ENCODE assay signal across 24 cellular contexts in the genomic region with DNA sequence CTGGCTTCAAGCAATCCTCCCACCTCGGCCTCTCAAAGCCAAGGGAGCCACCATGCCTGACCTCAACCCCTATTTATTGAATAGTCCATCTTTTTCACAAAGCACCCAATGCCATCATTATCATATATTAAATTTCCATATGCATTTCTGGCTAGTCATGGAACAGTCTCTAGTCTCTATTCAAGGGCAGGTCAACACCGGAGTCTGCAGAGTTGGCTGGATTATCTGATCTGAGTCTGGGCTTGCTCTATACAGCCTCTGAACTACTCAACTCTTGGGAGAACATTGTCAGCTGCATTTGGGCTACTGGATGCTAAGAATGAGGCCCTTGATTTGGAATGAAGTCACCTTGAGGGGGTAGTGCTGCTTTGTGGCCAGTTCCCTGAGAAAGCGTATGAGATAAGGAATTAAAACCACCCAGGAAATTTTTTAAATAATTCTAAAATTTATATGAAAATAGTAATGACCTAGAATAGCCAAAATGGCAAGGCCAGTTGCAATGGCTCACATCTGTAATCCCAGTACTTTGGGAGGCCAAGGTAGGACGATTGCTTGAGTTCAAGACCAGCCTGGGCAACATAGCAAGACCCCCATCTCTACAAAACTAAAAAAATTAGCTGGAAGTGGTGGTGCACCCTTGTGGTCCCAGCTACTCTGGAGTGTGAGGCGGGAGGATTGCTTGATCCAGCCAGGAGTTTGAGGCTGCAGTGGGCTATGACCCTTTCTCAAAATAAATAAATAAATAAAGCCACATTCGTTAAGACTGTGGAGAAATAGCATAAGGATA. TPM values are rescaled to one million over a fixed set of nuclear protein-coding genes. Genes with fewer than 3 reads are reported as not detected.
DNase-seq lines count a peak whose midpoint lies in the region; ATAC-seq and TF ChIP-seq lines count a peak whose summit lies in the region.
"Had no signal": no experiment of that assay in that cellular context is flagged by ENCODE, and none has a peak within 500 bp of the region (broad histone marks: within the 10 kb centered on the region; RNA-seq: fewer than 3 reads in every experiment).

No MANE protein-coding gene starts in this region.

- H2BK120ac ChIP-seq in IMR-90 (ENCODE audit: low read depth, low read length): no peak overlapping the region

- no peak for ATAC-seq in IMR-90 (ENCODE audit: low read depth)
- ATAC-seq in HG03460 (IDR thresholded peaks at IDR 0.05; ENCODE audit: unreplicated experiment): no peak

- POLR2A ChIA-PET in IMR-90 (lab: Charles Lee; ENCODE audit: unreplicated experiment): no interaction called here

- H3K27ac ChIP-seq in BLaER1 treated with 17β-estradiol and CSF1 and Interleukin-3, amounts not matched to agents 10 nM and 100 nM: peak overlapping the region in 7 of 11 experiments; percentile 69 to 84 (median 72); a peak in 14 of 22 replicates
- H3K27ac ChIP-seq in IMR-90 (ENCODE audit: insufficient read depth, low read length): no peak overlapping the region
- no peak overlapping the region for H3K27ac ChIP-seq in endodermal cell (ENCODE audit: low read depth, low read length)
- no peak overlapping the region for H3K27ac ChIP-seq in neural progenitor cell
- H3K27ac ChIP-seq: SJSA1, uterus had no signal

- CTCF ChIA-PET in IMR-90 (lab: Yijun Ruan, JAX): no interaction called here

- dilution Hi-C loops in IMR-90 (cut with HindIII; ENCODE audit: low sequenced_read_pairs, unreplicated experiment): no loop called here

- H3K27ac Mint-ChIP-seq in endodermal cell (no peak overlapping the region), neural progenitor cell (peak overlapping the region; percentile 95)
- H3K27ac Mint-ChIP-seq in T-helper 2 cell treated with Interferon-gamma antibody and Interleukin-4, amounts not matched to agents 5 μg/mL and 100 μg/mL, for 36 hours: no peak overlapping the region
- H3K27ac Mint-ChIP-seq: T-helper 1 cell treated with Interleukin-12 subunit alpha and Interleukin-12 subunit beta and Interleukin-4 antibody, amounts not matched to agents 30 μg/mL and 1 μg/mL, for 36 hours had no signal

- no peaks in the 10 kb centered on the region for H3K9me3 Mint-ChIP-seq in endodermal cell
- no peaks in the 10 kb centered on the region for H3K9me3 Mint-ChIP-seq in neural progenitor cell
- no peaks in the 10 kb centered on the region for H3K9me3 Mint-ChIP-seq in T-helper 2 cell treated with Interferon-gamma antibody and Interleukin-4, amounts not matched to agents 5 μg/mL and 100 μg/mL, for 36 hours
- H3K9me3 Mint-ChIP-seq: activated T-cell treated with anti-CD3 and anti-CD28 coated beads, Interleukin-2, amount 50 U/mL, for 4 hours; neural crest cell; T-helper 1 cell treated with Interleukin-12 subunit alpha and Interleukin-12 subunit beta and Interleukin-4 antibody, amounts not matched to agents 30 μg/mL and 1 μg/mL, for 36 hours had no signal

- no peak for TF ChIP-seq RAD21 in IMR-90 (IDR thresholded peaks at IDR 0.05; ENCODE audit: low read length)

- no peaks in the 10 kb centered on the region for H3K27me3 ChIP-seq in BLaER1 treated with 17β-estradiol and CSF1 and Interleukin-3, amounts not matched to agents 10 nM and 100 nM
- no peaks in the 10 kb centered on the region for H3K27me3 ChIP-seq in IMR-90 (ENCODE audit: control insufficient read depth, insufficient read depth, low read length)
- H3K27me3 ChIP-seq in endodermal cell (ENCODE audit: control insufficient read depth, insufficient read depth, low read length, poor library complexity, severe bottlenecking): no peaks in the 10 kb centered on the region
- no peaks in the 10 kb centered on the region for H3K27me3 ChIP-seq in neural progenitor cell
- H3K27me3 ChIP-seq: right lobe of liver, SJSA1, uterus had no signal

- intact Hi-C loops in IMR-90 (cut with micrococcal nuclease): no loop called here

- BruUV-seq in IMR-90 (replicated peaks; lab: Mats Ljungman, UMichigan): no TSS peak

- H2AK5ac ChIP-seq in IMR-90 (ENCODE audit: low read depth, low read length): no peak overlapping the region

- no peak for DNase-seq in IMR-90
- DNase-seq in endodermal cell: peak; percentile 38
- DNase-seq in neural progenitor cell (ENCODE audit: low spot score): no peak
- DNase-seq in DMS 273 treated with DMSO at 0.1 percent for 48 hours (lab: John Stamatoyannopoulos, UW): no peak
- no peak for DNase-seq in NCI-H2107 treated with DMSO at 0.1 percent for 48 hours (lab: John Stamatoyannopoulos, UW; ENCODE audit: unreplicated experiment)
- DNase-seq in T-helper 2 cell treated with Interferon-gamma antibody and Interleukin-4, amounts not matched to agents 5 μg/mL and 100 μg/mL, for 36 hours (ENCODE audit: low spot score): no peak
- DNase-seq: activated naive CD4-positive, alpha-beta T cell treated with Interleukin-2 at 50 U/mL for 16 hours; activated T-cell treated with anti-CD3 and anti-CD28 coated beads, Interleukin-2, amount 50 U/mL, for 4 hours; EL; kidney glomerular epithelial cell; NCI-H1105 treated with DMSO at 0.1 percent for 48 hours; NCI-H2081 treated with DMSO at 0.1 percent for 48 hours; NCI-H345; posterior cingulate gyrus; stimulated activated CD4-positive, alpha-beta T cell treated with anti-CD3 and anti-CD28 coated beads, Interleukin-12 subunit alpha, Interleukin-12 subunit beta, amount 100 ng/mL, for 4 hours; stimulated activated CD4-positive, alpha-beta T cell treated with anti-CD3 and anti-CD28 coated beads, Interleukin-4, amount 100 ng/mL, for 1 hour; uterus had no signal

- peaks cover 20% of the 10 kb centered on the region for H3F3A ChIP-seq in neural progenitor cell (ENCODE audit: low read depth)

- no peak overlapping the region for H3K4ac ChIP-seq in IMR-90 (ENCODE audit: low read depth, low read length)

- no peak overlapping the region for H3K56ac ChIP-seq in IMR-90 (ENCODE audit: extremely low read depth, insufficient read depth, low read length)

- H3K4me3 ChIP-seq in BLaER1 treated with 17β-estradiol and CSF1 and Interleukin-3, amounts not matched to agents 10 nM and 100 nM: no peak overlapping the region
- no peak overlapping the region for H3K4me3 ChIP-seq in IMR-90 (ENCODE audit: insufficient read depth, low read depth, low read length)
- no peak overlapping the region for H3K4me3 ChIP-seq in endodermal cell (ENCODE audit: low read length)
- H3K4me3 ChIP-seq in neural progenitor cell: no peak overlapping the region
- H3K4me3 ChIP-seq: SJSA1, uterus had no signal

- in situ Hi-C loops in IMR-90 (cut with MboI; ENCODE audit: low sequenced_read_pairs): no loop called here

- H3K9ac ChIP-seq in BLaER1 treated with 17β-estradiol and CSF1 and Interleukin-3, amounts not matched to agents 10 nM and 100 nM: 0 out of 22 replicates have a peak overlapping the region, but pooled peaks of 1 of the 11 experiments have one; percentile 71
- H3K9ac ChIP-seq in IMR-90 (ENCODE audit: low read depth, low read length) (no peak overlapping the region), endodermal cell (ENCODE audit: extremely low read depth, low read length, poor library complexity, severe bottlenecking) (no peak overlapping the region), neural progenitor cell (no peak overlapping the region)

- H4K20me1 ChIP-seq in BLaER1 treated with 17β-estradiol and CSF1 and Interleukin-3, amounts not matched to agents 10 nM and 100 nM: no peaks in the 10 kb centered on the region
- H4K20me1 ChIP-seq in IMR-90 (ENCODE audit: insufficient read depth, low read length) (no peaks in the 10 kb centered on the region), neural progenitor cell (ENCODE audit: low read depth) (no peaks in the 10 kb centered on the region)

- TF ChIP-seq CTCF in IMR-90 (conservative IDR thresholded peaks at IDR 0.05; ENCODE audit: low read depth, low read length) (no peak), endodermal cell (conservative IDR thresholded peaks at IDR 0.05) (no peak), neural progenitor cell (IDR thresholded peaks at IDR 0.05) (no peak)

- H3K18ac ChIP-seq in IMR-90 (ENCODE audit: low read depth, low read length): no peak overlapping the region

- H2BK20ac ChIP-seq in IMR-90 (ENCODE audit: low read depth, low read length): 0 out of 2 replicates have a peak overlapping the region, but pooled peaks have one; percentile 20

- H4K8ac ChIP-seq in IMR-90 (ENCODE audit: low read depth in 2 of 2, low read length in 2 of 2): no peak overlapping the region; a peak in 1 of 4 replicates

- peaks cover 22 to 47% (median 34%) of the 10 kb centered on the region in 10 experiments for H3K4me1 ChIP-seq in BLaER1 treated with 17β-estradiol and CSF1 and Interleukin-3, amounts not matched to agents 10 nM and 100 nM
- H3K4me1 ChIP-seq in IMR-90 (ENCODE audit: control insufficient read depth, insufficient read depth, low read length) (peaks cover 15% of the 10 kb centered on the region), endodermal cell (ENCODE audit: control insufficient read depth, insufficient read depth, low read length) (no peaks in the 10 kb centered on the region), neural progenitor cell (peaks cover 13% of the 10 kb centered on the region)
- H3K4me1 ChIP-seq: uterus had no signal

- H3K4me2 ChIP-seq in BLaER1 treated with 17β-estradiol and CSF1 and Interleukin-3, amounts not matched to agents 10 nM and 100 nM: peak overlapping the region in 9 of 11 experiments; percentile 65 to 89 (median 72); a peak in 15 of 22 replicates
- H3K4me2 ChIP-seq in IMR-90 (ENCODE audit: low read depth, low read length) (no peak overlapping the region), neural progenitor cell (no peak overlapping the region)

- H2AFZ ChIP-seq in IMR-90 (replicated peaks; ENCODE audit: low read length, poor library complexity) (no peak overlapping the region), neural progenitor cell (replicated peaks) (peak overlapping the region; percentile 92)

- H3K14ac ChIP-seq in IMR-90 (replicated peaks; ENCODE audit: low read depth, low read length): no peak overlapping the region

- H3K9me1 ChIP-seq in IMR-90 (ENCODE audit: insufficient read depth, low read length): peaks cover 7% of the 10 kb centered on the region

- TF ChIP-seq POLR2A in IMR-90 (IDR thresholded peaks at IDR 0.05; ENCODE audit: low read depth, low read length): no peak

- H3K36me3 ChIP-seq in BLaER1 treated with 17β-estradiol and CSF1 and Interleukin-3, amounts not matched to agents 10 nM and 100 nM: no peaks in the 10 kb centered on the region
- H3K36me3 ChIP-seq in IMR-90 (ENCODE audit: control insufficient read depth, insufficient read depth, low read length) (no peaks in the 10 kb centered on the region), endodermal cell (ENCODE audit: control insufficient read depth, insufficient read depth, low read length) (no peaks in the 10 kb centered on the region), neural progenitor cell (no peaks in the 10 kb centered on the region)
- H3K36me3 ChIP-seq: right lobe of liver, SJSA1, thoracic aorta, uterus had no signal

- H3K4me3 Mint-ChIP-seq in endodermal cell: no peak overlapping the region
- no peak overlapping the region for H3K4me3 Mint-ChIP-seq in neural progenitor cell
- no peak overlapping the region for H3K4me3 Mint-ChIP-seq in T-helper 2 cell treated with Interferon-gamma antibody and Interleukin-4, amounts not matched to agents 5 μg/mL and 100 μg/mL, for 36 hours
- H3K4me3 Mint-ChIP-seq: activated T-cell treated with anti-CD3 and anti-CD28 coated beads, Interleukin-2, amount 50 U/mL, for 4 hours; T-helper 1 cell treated with Interleukin-12 subunit alpha and Interleukin-12 subunit beta and Interleukin-4 antibody, amounts not matched to agents 30 μg/mL and 1 μg/mL, for 36 hours had no signal

- no CpG with 5 or more reads among the region's 6 CpGs for WGBS in IMR-90 (ENCODE audit: extremely low coverage in 2 of 2, insufficient read length in 1 of 2), 2 experiments
- WGBS in endodermal cell (ENCODE audit: insufficient coverage in 1 of 2, insufficient read length in 1 of 2), 2 experiments: 83 to 94% methylated on average over 2 to 5 of the region's 6 CpGs

- H4K91ac ChIP-seq in IMR-90 (ENCODE audit: insufficient read depth, low read depth, low read length): no peak overlapping the region

- H3K79me2 ChIP-seq in neural progenitor cell (ENCODE audit: low read depth): peaks cover under 1% of the 10 kb centered on the region

- H4K5ac ChIP-seq in IMR-90 (ENCODE audit: low read depth, low read length): no peak overlapping the region

- no peaks in the 10 kb centered on the region for H3K9me3 ChIP-seq in BLaER1 treated with 17β-estradiol and CSF1 and Interleukin-3, amounts not matched to agents 10 nM and 100 nM (replicated peaks in 1 of 11)
- no peaks in the 10 kb centered on the region for H3K9me3 ChIP-seq in IMR-90 (ENCODE audit: control insufficient read depth, insufficient read depth, low read length)
- H3K9me3 ChIP-seq in endodermal cell (ENCODE audit: control insufficient read depth, low read length): no peaks in the 10 kb centered on the region
- H3K9me3 ChIP-seq in neural progenitor cell (ENCODE audit: low read depth): no peaks in the 10 kb centered on the region
- H3K9me3 ChIP-seq: right lobe of liver, SJSA1, thoracic aorta, uterus had no signal

- H3K4me1 Mint-ChIP-seq in endodermal cell (peaks cover 10% of the 10 kb centered on the region), neural progenitor cell (peaks cover 18% of the 10 kb centered on the region)
- peaks cover 13% of the 10 kb centered on the region for H3K4me1 Mint-ChIP-seq in T-helper 2 cell treated with Interferon-gamma antibody and Interleukin-4, amounts not matched to agents 5 μg/mL and 100 μg/mL, for 36 hours (ENCODE audit: low read depth)

- H3K23ac ChIP-seq in IMR-90 (ENCODE audit: low read depth, low read length): no peak overlapping the region

- no peak overlapping the region for H2BK5ac ChIP-seq in IMR-90 (ENCODE audit: low read depth, low read length, poor library complexity, severe bottlenecking)

- H3K27me3 Mint-ChIP-seq in endodermal cell (ENCODE audit: insufficient read depth): no peaks in the 10 kb centered on the region
- no peaks in the 10 kb centered on the region for H3K27me3 Mint-ChIP-seq in neural progenitor cell (ENCODE audit: insufficient read depth, low read depth)
- peaks cover 2% of the 10 kb centered on the region for H3K27me3 Mint-ChIP-seq in T-helper 2 cell treated with Interferon-gamma antibody and Interleukin-4, amounts not matched to agents 5 μg/mL and 100 μg/mL, for 36 hours (ENCODE audit: low read depth)

- H2AK9ac ChIP-seq in IMR-90 (replicated peaks; ENCODE audit: low read depth, low read length, poor library complexity): no peak overlapping the region

- H3K36me3 Mint-ChIP-seq in endodermal cell (ENCODE audit: low read depth) (no peaks in the 10 kb centered on the region), neural progenitor cell (no peaks in the 10 kb centered on the region)
- no peaks in the 10 kb centered on the region for H3K36me3 Mint-ChIP-seq in T-helper 2 cell treated with Interferon-gamma antibody and Interleukin-4, amounts not matched to agents 5 μg/mL and 100 μg/mL, for 36 hours (ENCODE audit: low read depth)

- no peak overlapping the region for H2BK15ac ChIP-seq in IMR-90 (ENCODE audit: low read depth, low read length)

- peaks cover 0 to 4% of the 10 kb centered on the region in 2 experiments; a peak in 1 of 4 replicates for H3K79me1 ChIP-seq in IMR-90 (ENCODE audit: low read depth in 1 of 2, low read length in 2 of 2)

RNA-seq across cellular contexts. Expression of a gene that starts 6.9 kb away (rescaled TPM):
- 25.5 and 28.3 TPM in 2 replicates for total RNA-seq in IMR-90 (2012; rRNA removed)
- 7.3 and 10.3 TPM in 2 replicates for polyA plus RNA-seq in IMR-90 (2012; rRNA removed)
- 0.95 and 1.2 TPM in 2 replicates for polyA plus RNA-seq in IMR-90 (2012; cell fraction: cytosol; rRNA removed)
- 3.6 and 17.7 TPM in 2 replicates for polyA plus RNA-seq in IMR-90 (2012; cell fraction: nucleus; rRNA removed; ENCODE audit: low replicate concordance)
- total RNA-seq in endodermal cell: 10 to 100 TPM; 34.2 to 36.3 TPM
- polyA plus RNA-seq in endodermal cell (2013, experiment 1 of 2): 23.2 TPM
- polyA plus RNA-seq in endodermal cell (2013, experiment 2 of 2): 20.1 TPM
- total RNA-seq in neural progenitor cell (ENCODE audit: low replicate concordance): 30.8 and 40.7 TPM in 2 replicates

RNA-seq across cellular contexts. Expression of a gene that starts 9.9 kb away (rescaled TPM):
- total RNA-seq in IMR-90 (2012; rRNA removed) (69.7 and 70.4 TPM in 2 replicates), endodermal cell (10 to 100 TPM; 25.2 to 28.9 TPM), neural progenitor cell (ENCODE audit: low replicate concordance) (35.4 and 40.5 TPM in 2 replicates)
- 34.7 and 41.3 TPM in 2 replicates for polyA plus RNA-seq in IMR-90 (2012; rRNA removed)
- polyA plus RNA-seq in IMR-90 (2012; cell fraction: cytosol; rRNA removed): 20.0 and 24.0 TPM in 2 replicates
- 16.7 and 36.6 TPM in 2 replicates for polyA plus RNA-seq in IMR-90 (2012; cell fraction: nucleus; rRNA removed; ENCODE audit: low replicate concordance)
- polyA plus RNA-seq in endodermal cell (2013, experiment 1 of 2): 37.6 TPM
- polyA plus RNA-seq in endodermal cell (2013, experiment 2 of 2): 32.3 TPM

Comparison
In these comparisons a context has a peak if more than half of its experiments do, and no peak if none do; other contexts are left out.
1. H3K27ac ChIP-seq: peak in BLaER1 treated with 17β-estradiol and CSF1 and Interleukin-3, amounts not matched to agents 10 nM and 100 nM (7 of 11); none in IMR-90 (single experiment), endodermal cell (single experiment) and neural progenitor cell (single experiment).
2. H3K4me2 ChIP-seq: peak in BLaER1 treated with 17β-estradiol and CSF1 and Interleukin-3, amounts not matched to agents 10 nM and 100 nM (9 of 11); none in IMR-90 (single experiment) and neural progenitor cell (single experiment).